Comparison of ENCODE assay signal across 8 cellular contexts in the genomic region with DNA sequence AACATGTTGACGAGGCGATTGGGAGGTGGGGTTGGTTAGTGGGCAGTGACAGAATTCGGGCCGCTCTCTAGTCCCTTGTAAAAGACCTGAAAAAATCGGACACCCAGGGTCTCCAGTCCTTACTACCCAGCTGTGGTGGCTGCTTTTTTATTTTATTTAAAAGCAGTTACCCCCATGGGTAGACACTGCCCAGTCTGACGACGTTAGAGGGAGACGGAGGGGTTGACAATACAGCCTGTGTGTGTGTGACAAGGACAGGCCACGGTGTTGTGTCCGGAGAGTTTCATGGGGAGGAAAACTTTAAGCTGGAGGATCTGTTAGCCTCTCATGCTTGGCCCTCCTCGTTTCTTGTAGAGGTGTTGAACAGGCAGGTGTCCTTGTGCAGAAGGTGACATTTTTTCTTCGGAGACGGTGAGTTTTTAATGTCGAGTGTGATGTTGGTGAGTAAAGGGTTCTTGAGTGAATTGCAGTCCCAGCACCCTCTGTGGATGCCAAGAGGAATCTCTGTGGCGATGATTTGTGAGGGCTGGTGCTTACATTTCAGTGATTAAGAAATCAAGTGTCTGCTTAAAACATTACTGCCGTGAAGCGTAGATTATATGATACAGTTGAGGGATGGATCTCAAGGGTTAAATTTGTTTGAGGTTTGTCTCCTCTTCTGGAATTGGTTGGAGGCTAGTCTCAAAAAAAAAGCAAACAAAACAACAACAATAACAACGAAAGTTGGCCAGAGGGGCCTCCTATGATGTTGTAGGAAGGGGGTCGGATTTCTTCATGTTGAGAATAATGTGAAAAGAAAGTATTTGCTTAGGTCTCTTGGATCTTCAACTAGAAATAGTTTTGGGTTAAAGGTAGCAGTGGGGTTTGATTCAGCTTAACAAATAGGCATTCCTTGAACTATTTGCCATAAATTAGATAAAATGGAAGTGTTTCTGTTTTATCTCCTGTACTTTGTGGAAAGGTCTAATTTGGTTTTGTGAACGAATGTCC. TPM values are rescaled to one million over a fixed set of nuclear protein-coding genes. Genes with fewer than 3 reads are reported as not detected.
DNase-seq lines count a peak whose midpoint lies in the region; ATAC-seq lines count a peak whose summit lies in the region.

No MANE protein-coding gene starts in this region.

- peaks cover 2% of the 10 kb centered on the region for H3K36me3 Mint-ChIP-seq in activated CD4-positive, alpha-beta T cell treated with anti-CD3 and anti-CD28 coated beads, Interleukin-2, amount 10 ng/mL, durations not matched to agents 7 days and 5 days (ENCODE audit: low read depth)

- H3K9me3 ChIP-seq in endocrine pancreas (ENCODE audit: control insufficient read depth, low read length) (no peaks in the 10 kb centered on the region), muscle layer of duodenum (ENCODE audit: control insufficient read depth in 1 of 2, low read length in 2 of 2) (no peaks in the 10 kb centered on the region)

- CTCF ChIA-PET in activated CD4-positive, alpha-beta T cell treated with anti-CD3 and anti-CD28 coated beads, Interleukin-2, amount 10 ng/mL, durations not matched to agents 7 days and 5 days (lab: Charles Lee) = interaction anchor here (0.6 to 1.0 kb wide), 2 partner anchors 133 to 266 kb away, joined by 4 to 5 read pairs; no protein-coding TSS in a partner anchor

- no peak for DNase-seq in activated CD4-positive, alpha-beta T cell treated with anti-CD3 and anti-CD28 coated beads, Interleukin-2, amount 10 ng/mL, durations not matched to agents 7 days and 5 days
- DNase-seq in activated CD4-positive, alpha-beta T cell treated with anti-CD3 and anti-CD28 coated beads, Interleukin-2, amount 50 U/mL, for 4 hours = no peak
- DNase-seq in RPMI7951 (ENCODE audit: low read depth) = peak; percentile 19
- DNase-seq in NCI-H187 treated with DMSO at 0.1 percent for 48 hours (lab: John Stamatoyannopoulos, UW) = no peak
- no peak for DNase-seq in COLO829 (ENCODE audit: low spot score)

- peak overlapping the region; percentile 82 for H3K27ac Mint-ChIP-seq in activated CD4-positive, alpha-beta T cell treated with anti-CD3 and anti-CD28 coated beads, Interleukin-2, amount 10 ng/mL, durations not matched to agents 7 days and 5 days

- H3K4me1 ChIP-seq in endocrine pancreas (ENCODE audit: control insufficient read depth, insufficient read depth, low read length) (peaks cover 18% of the 10 kb centered on the region), muscle layer of duodenum (ENCODE audit: control insufficient read depth in 1 of 2, insufficient read depth in 2 of 2, low read length in 2 of 2) (peaks cover 16 to 31% of the 10 kb centered on the region in 2 donors)

- no peak for ATAC-seq in GM19452 (IDR thresholded peaks at IDR 0.05; ENCODE audit: unreplicated experiment)

- H3K27me3 Mint-ChIP-seq in activated CD4-positive, alpha-beta T cell treated with anti-CD3 and anti-CD28 coated beads, Interleukin-2, amount 10 ng/mL, durations not matched to agents 7 days and 5 days = no peaks in the 10 kb centered on the region

- no peaks in the 10 kb centered on the region for H3K9me3 Mint-ChIP-seq in activated CD4-positive, alpha-beta T cell treated with anti-CD3 and anti-CD28 coated beads, Interleukin-2, amount 10 ng/mL, durations not matched to agents 7 days and 5 days

- H3K4me3 Mint-ChIP-seq in activated CD4-positive, alpha-beta T cell treated with anti-CD3 and anti-CD28 coated beads, Interleukin-2, amount 10 ng/mL, durations not matched to agents 7 days and 5 days = peak overlapping the region; percentile 71

- peak overlapping the region; percentile 79 for H3K27ac ChIP-seq in muscle layer of duodenum (ENCODE audit: low read length)

- POLR2A ChIA-PET in activated CD4-positive, alpha-beta T cell treated with anti-CD3 and anti-CD28 coated beads, Interleukin-2, amount 10 ng/mL, durations not matched to agents 7 days and 5 days (lab: Charles Lee) = no interaction called here

- H3K4me3 ChIP-seq in endocrine pancreas (ENCODE audit: control insufficient read depth, insufficient read depth, low read length) = peak overlapping the region; percentile 86
- peak overlapping the region; percentile 75 to 85 for H3K4me3 ChIP-seq in muscle layer of duodenum (ENCODE audit: low read depth in 1 of 2, low read length in 2 of 2)

- H3K9ac ChIP-seq in endocrine pancreas (ENCODE audit: control insufficient read depth, insufficient read depth, low read length) = peak overlapping the region; percentile 80

- no peaks in the 10 kb centered on the region for H3K27me3 ChIP-seq in endocrine pancreas (ENCODE audit: control insufficient read depth, insufficient read depth, low read length)
- H3K27me3 ChIP-seq in muscle layer of duodenum (ENCODE audit: low read depth, low read length) = no peaks in the 10 kb centered on the region

- H3K4me1 Mint-ChIP-seq in activated CD4-positive, alpha-beta T cell treated with anti-CD3 and anti-CD28 coated beads, Interleukin-2, amount 10 ng/mL, durations not matched to agents 7 days and 5 days = peaks cover 43% of the 10 kb centered on the region

- H3K36me3 ChIP-seq in endocrine pancreas (ENCODE audit: control insufficient read depth, insufficient read depth, low read length) (no peaks in the 10 kb centered on the region), muscle layer of duodenum (ENCODE audit: control insufficient read depth in 1 of 2, insufficient read depth in 2 of 2, low read length in 2 of 2) (no peaks in the 10 kb centered on the region)

RNA-seq across cellular contexts. Expression of gene NCOA1, which starts 1.5 kb away (rescaled TPM):
- 10 to 100 TPM; 18.4 to 22.8 TPM for total RNA-seq in activated CD4-positive, alpha-beta T cell treated with anti-CD3 and anti-CD28 coated beads, Interleukin-2, amount 10 ng/mL, durations not matched to agents 7 days and 5 days
- 8.3 and 9.9 TPM in 2 replicates for total RNA-seq in RPMI7951 (2014; rRNA removed; shearing (Covaris generic))
